ENCODE assay signal across 1 cellular context in the genomic region with DNA sequence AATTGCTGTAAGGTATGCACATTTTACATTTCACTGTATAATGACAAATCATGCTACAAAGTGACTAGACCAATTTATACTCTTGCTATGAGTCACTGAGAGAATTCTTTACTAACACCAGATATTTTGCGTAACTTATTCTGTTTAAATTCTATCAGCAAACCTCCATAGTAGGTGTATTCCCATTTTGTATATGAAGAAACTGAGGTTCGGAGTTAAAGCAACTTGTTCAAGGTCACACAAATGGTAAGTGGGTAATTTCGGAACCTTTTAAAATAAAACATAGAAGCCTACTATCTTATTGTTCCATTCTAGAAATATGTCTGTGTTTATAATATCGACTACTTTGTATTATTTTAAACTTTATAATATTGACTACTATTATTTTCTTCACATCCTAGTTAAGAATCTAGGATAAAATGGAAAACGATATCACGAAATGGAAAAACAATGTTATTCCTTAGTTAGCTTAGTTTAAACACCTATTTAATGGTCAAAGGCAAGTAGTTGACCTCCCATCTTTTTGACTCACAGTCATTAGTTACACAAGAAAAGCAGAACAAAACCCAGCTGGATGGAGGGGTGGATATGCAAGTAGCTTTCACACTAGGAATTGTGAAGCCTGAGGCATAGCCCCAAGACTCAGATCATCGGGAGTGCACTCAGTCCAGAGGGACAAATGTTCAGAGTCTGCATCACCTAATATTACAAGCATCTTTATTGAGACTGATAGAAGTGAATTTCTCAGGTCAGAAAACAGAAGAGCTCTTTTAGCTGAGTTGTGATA.
TF ChIP-seq lines count a peak whose summit lies in the region.

No MANE protein-coding gene starts in this region.

TF ChIP-seq in IMR-90, 13 proteins besides CTCF, POLR2A, EP300 and RAD21:
- TF ChIP-seq CEBPB (IDR thresholded peaks at IDR 0.05; ENCODE audit: low read depth, low read length) = no peak
- TF ChIP-seq, protein P1, sequence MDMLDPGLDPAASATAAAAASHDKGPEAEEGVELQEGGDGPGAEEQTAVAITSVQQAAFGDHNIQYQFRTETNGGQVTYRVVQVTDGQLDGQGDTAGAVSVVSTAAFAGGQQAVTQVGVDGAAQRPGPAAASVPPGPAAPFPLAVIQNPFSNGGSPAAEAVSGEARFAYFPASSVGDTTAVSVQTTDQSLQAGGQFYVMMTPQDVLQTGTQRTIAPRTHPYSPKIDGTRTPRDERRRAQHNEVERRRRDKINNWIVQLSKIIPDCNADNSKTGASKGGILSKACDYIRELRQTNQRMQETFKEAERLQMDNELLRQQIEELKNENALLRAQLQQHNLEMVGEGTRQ (IDR thresholded peaks at IDR 0.05; ENCODE audit: low read depth, low read length) = no peak
- no peak for TF ChIP-seq CHD1 (IDR thresholded peaks at IDR 0.05; ENCODE audit: low read depth, low read length)
- no peak for TF ChIP-seq SMC3 (IDR thresholded peaks at IDR 0.05; ENCODE audit: low read depth, low read length)
- no peak for TF ChIP-seq NFE2L2 (IDR thresholded peaks at IDR 0.05; ENCODE audit: low read depth, low read length)
- no peak for TF ChIP-seq MAFK (IDR thresholded peaks at IDR 0.05; ENCODE audit: low read depth, low read length)
- TF ChIP-seq RFX5 (IDR thresholded peaks at IDR 0.05; ENCODE audit: low read depth, low read length) = no peak
- no peak for TF ChIP-seq RCOR1 (IDR thresholded peaks at IDR 0.05; ENCODE audit: insufficient replicate concordance, low read length)
- TF ChIP-seq MAZ (IDR thresholded peaks at IDR 0.05; ENCODE audit: borderline replicate concordance, low read depth, low read length) = no peak
TF ChIP-seq in IMR-90: peak in this region for 0.
